ENCODE assay signal across 21 cellular contexts in the genomic region with DNA sequence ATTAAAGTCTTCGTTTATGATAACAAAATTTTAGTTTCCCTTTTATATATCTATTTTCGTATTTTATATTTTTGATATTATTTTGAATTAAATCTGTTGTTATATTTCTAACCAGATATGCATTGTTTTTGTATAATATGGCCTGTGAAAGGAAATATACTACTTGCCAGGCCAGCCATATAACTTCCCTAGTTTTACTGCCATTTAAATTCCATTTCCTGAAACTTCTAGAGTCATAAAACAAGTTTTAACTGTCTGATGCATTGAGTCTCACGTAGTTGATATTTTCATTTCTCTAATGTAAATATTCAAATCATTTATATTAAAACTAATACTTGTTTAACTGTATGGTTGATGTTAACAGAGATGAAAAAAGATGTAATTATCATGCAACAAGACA.
"Had no signal": no experiment of that assay in that cellular context is flagged by ENCODE, and none has a peak within 500 bp of the region (broad histone marks: within the 10 kb centered on the region; RNA-seq: fewer than 3 reads in every experiment).

No MANE protein-coding gene starts in this region.

- H3K4me1 ChIP-seq: colonic mucosa, esophagus squamous epithelium, foreskin keratinocyte, left lung, lower lobe of right lung had no signal

- H3K9me3 ChIP-seq: colonic mucosa, esophagus squamous epithelium, gastroesophageal sphincter, heart left ventricle, left lung, lower lobe of right lung had no signal

- ATAC-seq: effector memory CD8-positive, alpha-beta T cell; esophagus mucosa; foreskin keratinocyte; gastroesophageal sphincter; heart left ventricle; left lung; left ventricle myocardium superior; lower lobe of right lung; naive thymus-derived CD4-positive, alpha-beta T cell had no signal

- H3K4me3 ChIP-seq: colonic mucosa, esophagus squamous epithelium, gastroesophageal sphincter, heart left ventricle, hepatocyte, left lung, lower lobe of right lung had no signal

- DNase-seq: colonic mucosa; cortex of kidney; effector CD8-positive, alpha-beta T cell; effector memory CD8-positive, alpha-beta T cell; endodermal cell; esophagus squamous epithelium; foreskin keratinocyte; heart left ventricle; immature natural killer cell; islet precursor cell; kidney; kidney glomerular epithelial cell; left lung; left ventricle myocardium superior; lower lobe of right lung; mesenchymal stem cell; naive thymus-derived CD4-positive, alpha-beta T cell had no signal

- H3K27me3 ChIP-seq: colonic mucosa, esophagus squamous epithelium, foreskin keratinocyte, gastroesophageal sphincter, heart left ventricle, hepatocyte, left lung had no signal

- FAIRE-seq: endometrium, kidney had no signal

- H3K79me2 ChIP-seq: hepatocyte had no signal

- H2AFZ ChIP-seq: hepatocyte had no signal

- H3K4me2 ChIP-seq: hepatocyte had no signal
